Comparison of ENCODE assay signal across 25 cellular contexts in the genomic region with DNA sequence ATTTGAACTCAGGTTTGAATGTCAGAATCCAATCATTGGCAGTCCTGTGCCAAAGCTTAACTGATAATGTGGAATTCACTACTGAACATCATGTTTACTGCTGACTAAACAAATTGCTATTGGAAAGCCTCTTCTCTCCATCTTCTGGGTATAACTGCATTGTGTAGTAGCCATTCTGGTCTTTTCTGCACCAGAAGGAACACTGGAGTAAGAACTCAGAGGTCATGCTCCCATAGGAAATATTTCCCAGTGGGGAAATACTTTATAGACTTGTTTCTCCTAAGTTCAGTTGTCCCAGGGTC. TPM values are rescaled to one million over a fixed set of nuclear protein-coding genes. Genes with fewer than 3 reads are reported as not detected.
DNase-seq lines count a peak whose midpoint lies in the region; ATAC-seq, FAIRE-seq and TF ChIP-seq lines count a peak whose summit lies in the region.
"Had no signal": no experiment of that assay in that cellular context is flagged by ENCODE, and none has a peak within 500 bp of the region (broad histone marks: within the 10 kb centered on the region; RNA-seq: fewer than 3 reads in every experiment).

No MANE protein-coding gene starts in this region.

- FAIRE-seq in HepG2 (lab: Jason Lieb, UNC) (no peak), K562 (lab: Jason Lieb, UNC) (no peak)
- FAIRE-seq: A204.1, D721Med, GM12891, GM18507 had no signal

- H3K9ac ChIP-seq in HepG2 (ENCODE audit: insufficient read depth, low read depth, low read length) (no peak overlapping the region), K562 (ENCODE audit: insufficient read depth in 1 of 2, low read depth in 2 of 2, low read length in 2 of 2) (no peak overlapping the region)
- H3K9ac ChIP-seq: BLaER1 treated with 17β-estradiol and CSF1 and Interleukin-3, amounts not matched to agents 10 nM and 100 nM; GM23248 had no signal

- no TSS peak for BruUV-seq in HepG2 (replicated peaks; lab: Mats Ljungman, UMichigan)
- no TSS peak for BruUV-seq in K562 (replicated peaks; lab: Mats Ljungman, UMichigan)

- H3K9me1 ChIP-seq in K562 (ENCODE audit: control insufficient read depth, insufficient read depth, low read length) = no peaks in the 10 kb centered on the region

- in situ Hi-C loops in HepG2 (cut with HindIII; ENCODE audit: extremely low pct_ligation_motif_present, low pct_unique_long_range_greater_than_20kb) (no loop called here), K562 (cut with MboI) (no loop called here)

- H3K9me3 ChIP-seq in HepG2 (ENCODE audit: low read length) (no peaks in the 10 kb centered on the region), right lobe of liver (no peaks in the 10 kb centered on the region), K562 (replicated peaks; ENCODE audit: control insufficient read depth, insufficient read depth, low read depth, low read length) (no peaks in the 10 kb centered on the region)
- H3K9me3 ChIP-seq: BE2C; BLaER1 treated with 17β-estradiol and CSF1 and Interleukin-3, amounts not matched to agents 10 nM and 100 nM; HAP-1 had no signal

- H3K36me3 ChIP-seq in HepG2 (replicated peaks in 1 of 2; ENCODE audit: control insufficient read depth in 1 of 2, insufficient read depth in 2 of 2, low read length in 2 of 2) = no peaks in the 10 kb centered on the region
- H3K36me3 ChIP-seq in right lobe of liver = no peaks in the 10 kb centered on the region
- H3K36me3 ChIP-seq in K562 (ENCODE audit: control insufficient read depth, insufficient read depth, low read length) = no peaks in the 10 kb centered on the region
- H3K36me3 ChIP-seq: BE2C had no signal

- H2AFZ ChIP-seq in HepG2 (ENCODE audit: low read length) (no peak overlapping the region), K562 (ENCODE audit: low read depth, low read length) (no peak overlapping the region)
- H2AFZ ChIP-seq: GM23248 had no signal

- DNase-seq in HepG2 (ENCODE audit: low spot score) = no peak
- DNase-seq in right lobe of liver = no peak
- no peak for DNase-seq in K562 (ENCODE audit: extremely low read depth in 1 of 4, low spot score in 3 of 4)
- DNase-seq in dorsolateral prefrontal cortex = no peak
- DNase-seq in substantia nigra (lab: John Stamatoyannopoulos, UW) = no peak
- no peak for DNase-seq in activated CD8-positive, alpha-beta memory T cell treated with anti-CD3 and anti-CD28 coated beads, Interleukin-2, amount 50 U/mL, for 4 hours
- DNase-seq: ACHN; AML-193; BE2C; CD4-positive, alpha-beta T cell; CD8-positive, alpha-beta memory T cell; DMS53; DMS79 treated with DMSO at 0.1 percent for 48 hours; GF-D8; GM23248; HFFc6 had no signal

- POLR2A ChIA-PET in HepG2 (lab: Yijun Ruan, JAX) (no interaction called here), K562 (lab: Yijun Ruan, JAX) (no interaction called here)

- H3K4me1 ChIP-seq in HepG2 (ENCODE audit: insufficient read depth, low read length) (no peaks in the 10 kb centered on the region), right lobe of liver (no peaks in the 10 kb centered on the region), K562 (replicated peaks in 1 of 2; ENCODE audit: control insufficient read depth in 2 of 2, insufficient read depth in 2 of 2, low read length in 2 of 2) (no peaks in the 10 kb centered on the region)
- H3K4me1 ChIP-seq: BE2C, HAP-1 had no signal

- H3K4me2 ChIP-seq in HepG2 (ENCODE audit: low read depth, low read length) (no peak overlapping the region), K562 (ENCODE audit: insufficient read depth, low read length) (no peak overlapping the region)

- H3K27me3 ChIP-seq in HepG2 (ENCODE audit: control insufficient read depth in 1 of 2, insufficient read depth in 2 of 2, low read length in 2 of 2) (no peaks in the 10 kb centered on the region; a peak in 1 of 5 replicates), right lobe of liver (no peaks in the 10 kb centered on the region), K562 (ENCODE audit: control insufficient read depth in 2 of 2, insufficient read depth in 2 of 2, low read length in 2 of 2) (peaks cover 5% of the 10 kb centered on the region in 2 experiments; a peak in 4 of 5 replicates), dorsolateral prefrontal cortex (peaks cover 0 to 5% (median 0%) of the 10 kb centered on the region in 45 donors)
- H3K27me3 ChIP-seq: BE2C; BLaER1 treated with 17β-estradiol and CSF1 and Interleukin-3, amounts not matched to agents 10 nM and 100 nM had no signal

- H4K20me1 ChIP-seq in HepG2 (ENCODE audit: insufficient read depth, low read length) (no peaks in the 10 kb centered on the region), K562 (replicated peaks; ENCODE audit: control insufficient read depth, insufficient read depth, low read length) (no peaks in the 10 kb centered on the region)
- H4K20me1 ChIP-seq: BLaER1 treated with 17β-estradiol and CSF1 and Interleukin-3, amounts not matched to agents 10 nM and 100 nM had no signal

- intact Hi-C loops in HepG2 (cut with micrococcal nuclease; ENCODE audit: unreplicated experiment) (no loop called here), right lobe of liver (cut with DNase I) (no loop called here), K562 (cut with micrococcal nuclease) (no loop called here), dorsolateral prefrontal cortex (cut with DNase I) (no loop called here)

- TF ChIP-seq CTCF in HepG2 (CRISPR knock-in tag; IDR thresholded peaks at IDR 0.05) (no peak), right lobe of liver (IDR thresholded peaks at IDR 0.05) (no peak), K562 (IDR thresholded peaks at IDR 0.05 in 2 of 3, conservative IDR thresholded peaks at IDR 0.05 in 1 of 3; ENCODE audit: insufficient read depth in 2 of 3, low read depth in 1 of 3, low read length in 3 of 3) (no peak), dorsolateral prefrontal cortex (IDR thresholded peaks at IDR 0.05 in 54 of 56, conservative IDR thresholded peaks at IDR 0.05 in 2 of 56; ENCODE audit: low read depth in 1 of 56, partially characterized antibody in 56 of 56) (no peak)

- no peaks in the 10 kb centered on the region for H3K79me2 ChIP-seq in HepG2 (ENCODE audit: insufficient read depth, low read length)
- no peaks in the 10 kb centered on the region for H3K79me2 ChIP-seq in K562 (ENCODE audit: control insufficient read depth, insufficient read depth, low read length)

- TF ChIP-seq RAD21 in HepG2 (CRISPR knock-in tag; IDR thresholded peaks at IDR 0.05) = no peak
- TF ChIP-seq RAD21 in K562 (CRISPR knock-in tag; conservative IDR thresholded peaks at IDR 0.05 in 1 of 2, IDR thresholded peaks at IDR 0.05 in 1 of 2) = no peak

- H3K4me3 ChIP-seq in HepG2 (replicated peaks in 1 of 3; ENCODE audit: insufficient read depth in 1 of 3, low read depth in 2 of 3, low read length in 3 of 3) = no peak overlapping the region
- H3K4me3 ChIP-seq in right lobe of liver = no peak overlapping the region
- H3K4me3 ChIP-seq in K562 = no peak overlapping the region
- no peak overlapping the region for H3K4me3 ChIP-seq in dorsolateral prefrontal cortex
- H3K4me3 ChIP-seq: BLaER1 treated with 17β-estradiol and CSF1 and Interleukin-3, amounts not matched to agents 10 nM and 100 nM; GM23248; HAP-1 had no signal

- CTCF ChIA-PET in HepG2 (lab: Yijun Ruan, JAX; ENCODE audit: low intra/inter-chr PET ratio, low total read pairs) = no interaction called here
- CTCF ChIA-PET in K562 (lab: Yijun Ruan, JAX; ENCODE audit: low intra/inter-chr PET ratio) = no interaction called here

- TF ChIP-seq POLR2A in HepG2 (IDR thresholded peaks at IDR 0.05; ENCODE audit: insufficient read depth in 1 of 2, low read depth in 2 of 2, low read length in 2 of 2) (no peak), right lobe of liver (IDR thresholded peaks at IDR 0.05) (no peak), K562 (conservative IDR thresholded peaks at IDR 0.05) (no peak)

- no peak for TF ChIP-seq EP300 in HepG2 (IDR thresholded peaks at IDR 0.05; ENCODE audit: low read depth in 2 of 2, low read length in 2 of 2)
- no peak for TF ChIP-seq EP300 in HepG2 (CRISPR knock-in tag; IDR thresholded peaks at IDR 0.05; ENCODE audit: borderline replicate concordance)
- TF ChIP-seq EP300 in K562 (IDR thresholded peaks at IDR 0.05; ENCODE audit: low read length) = no peak

- no peak for ATAC-seq in HepG2
- no peak for ATAC-seq in right lobe of liver
- no peak for ATAC-seq in K562
- no peak for ATAC-seq in HG02870 (IDR thresholded peaks at IDR 0.05; ENCODE audit: unreplicated experiment)
- no peak for ATAC-seq in GM21423 (IDR thresholded peaks at IDR 0.05; ENCODE audit: unreplicated experiment)

- H3K27ac ChIP-seq in HepG2 (ENCODE audit: extremely low read length, insufficient read depth, low read length) = no peak overlapping the region
- no peak overlapping the region for H3K27ac ChIP-seq in right lobe of liver
- H3K27ac ChIP-seq in K562 (ENCODE audit: extremely low read depth, low read depth, low read length) = no peak overlapping the region
- H3K27ac ChIP-seq in dorsolateral prefrontal cortex = peak overlapping the region in 37 of 59 donors; percentile 0 to 75 (median 25)
- H3K27ac ChIP-seq in substantia nigra (ENCODE audit: low read depth, low read length, poor library complexity, severe bottlenecking) = peak overlapping the region; percentile 7
- H3K27ac ChIP-seq: 22Rv1; BLaER1 treated with 17β-estradiol and CSF1 and Interleukin-3, amounts not matched to agents 10 nM and 100 nM; GM23248 had no signal

RNA-seq across cellular contexts. Expression of gene SLC1A3, which starts 25.9 kb away (rescaled TPM):
- total RNA-seq in HepG2 (2016; rRNA removed; fragmentation: Illumina TruSeq; extraction: Trizol) (not detected in 2 replicates), right lobe of liver (10 to 100 TPM in 1 of 6 experiments, 1 to 10 TPM in 5; 4.7 to 15.1 (median 6.1) TPM), K562 (2014; rRNA removed) (not detected in 2 replicates), K562 (2014; rRNA removed; fragmentation: Illumina TruSeq; extraction: Trizol) (not detected in 2 replicates), K562 (2015; rRNA removed; fragmentation: Illumina TruSeq; extraction: Trizol) (not detected in 2 replicates), K562 (2021) (0.09 and 0.13 TPM in 2 replicates), dorsolateral prefrontal cortex (1,000 to 10,000 TPM in 10 of 120 experiments, 100 to 1,000 TPM in 110; 324 to 1,867 (median 637) TPM)
- 0.09 TPM in 1 of 2 replicates, not detected in the other for total RNA-seq in HepG2 (2016; cell fraction: cytosol; rRNA removed; fragmentation: Illumina TruSeq; extraction: Trizol; ENCODE audit: low read depth)
- total RNA-seq in HepG2 (2016; cell fraction: insoluble cytoplasmic fraction; rRNA removed; fragmentation: Illumina TruSeq; extraction: Trizol) = 0.04 TPM in 1 of 2 replicates, not detected in the other
- total RNA-seq in HepG2 (2016; cell fraction: membrane; rRNA removed; fragmentation: Illumina TruSeq; extraction: Trizol) = 0.12 TPM in 1 of 2 replicates, not detected in the other
- not detected in 2 replicates for total RNA-seq in HepG2 (2016; cell fraction: nucleus; rRNA removed; fragmentation: Illumina TruSeq; extraction: Trizol)
- polyA plus RNA-seq in HepG2 (2011; rRNA removed) (0.09 TPM in 1 of 2 replicates, not detected in the other), K562 (2011; rRNA removed) (not detected in 2 replicates), K562 (2014; fragmentation: Illumina TruSeq; extraction: Trizol) (not detected in 2 replicates), K562 (2014; fragmentation: Nextera tagmentation; extraction: Ambion mirVana) (not detected), K562 (2014; rRNA removed) (not detected in 2 replicates)
- polyA plus RNA-seq in HepG2 (2011; cell fraction: cytosol; rRNA removed) = 0.05 TPM in 1 of 2 replicates, not detected in the other
- not detected in 2 replicates for polyA plus RNA-seq in HepG2 (2011; cell fraction: nucleus; rRNA removed)
- polyA plus RNA-seq in HepG2 (2012) = not detected in 2 replicates
- polyA plus RNA-seq in HepG2 (2016; cell fraction: cytosol; fragmentation: Illumina TruSeq; extraction: Trizol; ENCODE audit: low read depth) = not detected in 2 replicates
- polyA plus RNA-seq in HepG2 (2016; cell fraction: insoluble cytoplasmic fraction; fragmentation: Illumina TruSeq; extraction: Trizol; ENCODE audit: low read depth) = not detected in 2 replicates
- not detected in 2 replicates for polyA plus RNA-seq in HepG2 (2016; cell fraction: membrane; fragmentation: Illumina TruSeq; extraction: Trizol; ENCODE audit: low read depth)
- not detected in 2 replicates for polyA plus RNA-seq in HepG2 (2016; cell fraction: nucleus; fragmentation: Illumina TruSeq; extraction: Trizol; ENCODE audit: insufficient read depth, low read depth)
- polyA minus RNA-seq in HepG2 (2011; rRNA and poly(A)+ RNA removed; ENCODE audit: low replicate concordance) = 126 TPM in 1 of 2 replicates, not detected in the other
- polyA minus RNA-seq in HepG2 (2011; cell fraction: cytosol; rRNA and poly(A)+ RNA removed) = 0.89 TPM in 1 of 2 replicates, not detected in the other
- not detected in 2 replicates for polyA minus RNA-seq in HepG2 (2011; cell fraction: nucleus; rRNA and poly(A)+ RNA removed)
- not detected in 2 replicates for total RNA-seq in K562 (2011; cell fraction: chromatin; rRNA removed; ENCODE audit: low replicate concordance)
- not detected in 2 replicates for total RNA-seq in K562 (2011; cell fraction: nucleolus; rRNA removed)
- not detected in 2 replicates for total RNA-seq in K562 (2011; cell fraction: nucleoplasm; rRNA removed)
- polyA plus RNA-seq in K562 (2011; cell fraction: cytosol; rRNA removed) = not detected in 2 replicates
- polyA plus RNA-seq in K562 (2011; cell fraction: nucleus; rRNA removed) = not detected in 2 replicates
- not detected in 2 replicates for polyA plus RNA-seq in K562 (2012)
- not detected in 2 replicates for polyA minus RNA-seq in K562 (2011; rRNA and poly(A)+ RNA removed)
- polyA minus RNA-seq in K562 (2011; cell fraction: cytosol; rRNA and poly(A)+ RNA removed) = 1.7 TPM in 1 of 2 replicates, not detected in the other
- polyA minus RNA-seq in K562 (2011; cell fraction: nucleus; rRNA and poly(A)+ RNA removed) = 0.78 TPM in 1 of 2 replicates, not detected in the other
- total RNA-seq: CD4-positive, alpha-beta T cell had no signal
- polyA plus RNA-seq: CD8-positive, alpha-beta memory T cell had no signal

Comparison
In these comparisons a context has a peak if more than half of its experiments do, and no peak if none do; other contexts are left out.
1. H3K27ac ChIP-seq: peak in dorsolateral prefrontal cortex (37 of 59) and substantia nigra (single experiment); none in HepG2 (single experiment), right lobe of liver (0 of 3) and K562 (single experiment).
2. RNA of gene SLC1A3, which starts 25.9 kb away (total RNA-seq): 324 to 1,867 TPM in dorsolateral prefrontal cortex; 4.7 to 15.1 TPM in right lobe of liver, 0.04 to 0.12 TPM in HepG2 and 0.09 to 0.13 TPM in K562; every median in the first group is over 10 times any median in the second.
3. Of the 241 proteins assayed by ChIP-seq in both HepG2 and K562: peak only in HepG2: none; only in K562: MAFG; in both: MAFF and MAFK; in neither: 238.